Comparison of ENCODE assay signal across 24 cellular contexts in the genomic region with DNA sequence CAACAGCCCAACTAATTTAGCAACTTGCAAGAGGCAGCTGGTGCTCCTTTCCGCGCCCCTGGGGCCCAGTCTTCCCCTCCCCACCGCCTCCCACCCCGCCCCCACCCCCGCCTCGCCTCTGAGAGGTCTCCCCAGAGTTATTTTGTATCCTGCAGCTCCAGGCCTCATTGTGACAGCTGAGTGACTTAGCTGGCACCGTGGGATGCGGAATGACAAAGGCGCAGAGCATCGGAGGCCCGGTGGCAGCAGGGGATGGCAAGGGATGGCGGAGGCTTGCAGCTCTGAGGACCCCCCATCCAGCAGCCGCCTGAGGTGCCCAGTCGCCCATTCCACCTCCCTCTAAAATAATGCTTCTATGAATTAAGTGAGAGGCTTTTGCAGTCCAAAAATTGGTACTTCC.
"Had no signal": no experiment of that assay in that cellular context is flagged by ENCODE, and none has a peak within 500 bp of the region (broad histone marks: within the 10 kb centered on the region; RNA-seq: fewer than 3 reads in every experiment).

No MANE protein-coding gene starts in this region.

- H3K9me3 ChIP-seq: adrenal gland, ascending aorta had no signal

- H3K27me3 ChIP-seq: adrenal gland, ascending aorta, brain microvascular endothelial cell, dorsolateral prefrontal cortex, heart right ventricle, spleen, tibial nerve had no signal

- DNase-seq: activated CD4-positive, alpha-beta T cell treated with anti-CD3 and anti-CD28 coated beads for 4 hours; activated CD4-positive, alpha-beta T cell treated with anti-CD3 and anti-CD28 coated beads, Interleukin-2, amount 50 U/mL, for 4 hours; activated effector memory CD4-positive, alpha-beta T cell treated with anti-CD3 and anti-CD28 coated beads, Interleukin-2, amount 50 U/mL, for 16 hours; activated naive CD4-positive, alpha-beta T cell treated with anti-CD3 and anti-CD28 coated beads for 36 hours; activated naive CD8-positive, alpha-beta T cell treated with anti-CD3 and anti-CD28 coated beads for 36 hours; adrenal gland; brain microvascular endothelial cell; effector memory CD8-positive, alpha-beta T cell; foreskin keratinocyte; heart right ventricle; left cardiac atrium; left ventricle myocardium superior; occipital lobe; right cardiac atrium; stimulated activated naive CD4-positive, alpha-beta T cell; T-helper 1 cell had no signal

- H3K4me3 ChIP-seq: adrenal gland, ascending aorta, spleen, tibial nerve had no signal

- H3K27ac ChIP-seq: adrenal gland, ascending aorta, brain microvascular endothelial cell, coronary artery, dorsolateral prefrontal cortex, foreskin keratinocyte, heart right ventricle, spleen, tibial nerve had no signal

- H3K36me3 ChIP-seq: adrenal gland, ascending aorta, brain microvascular endothelial cell, heart right ventricle, spleen, tibial nerve had no signal

- H3K4me1 ChIP-seq: adrenal gland, ascending aorta, foreskin keratinocyte, heart right ventricle, spleen, tibial nerve had no signal

- FAIRE-seq: keratinocyte, urothelium cell line had no signal

- ATAC-seq: effector memory CD8-positive, alpha-beta T cell; esophagus mucosa; heart right ventricle; left ventricle myocardium superior had no signal
